In genomic region chr3:137852511-137852910, GRCh38 we compare ENCODE assay signal across 1 cellular context.
TF ChIP-seq lines count a peak whose summit lies in the region.

No MANE protein-coding gene starts in this region.

TF ChIP-seq in GM23338, 12 proteins besides CTCF, POLR2A, EP300 and RAD21 (continued from another document):
- TF ChIP-seq ZNF462 (CRISPR knock-in tag; IDR thresholded peaks at IDR 0.05) (no peak), CREB1 (CRISPR knock-in tag; IDR thresholded peaks at IDR 0.05; ENCODE audit: low read depth) (no peak), ZNF331 (CRISPR knock-in tag; IDR thresholded peaks at IDR 0.05; ENCODE audit: low read depth) (no peak), JUNB (IDR thresholded peaks at IDR 0.05; ENCODE audit: unreplicated experiment) (no peak), STAT1 (IDR thresholded peaks at IDR 0.05; ENCODE audit: unreplicated experiment) (no peak), POLR2AphosphoS5 (IDR thresholded peaks at IDR 0.05; ENCODE audit: low read depth) (no peak), ZNF114 (CRISPR knock-in tag; IDR thresholded peaks at IDR 0.05) (no peak), REST (IDR thresholded peaks at IDR 0.05; ENCODE audit: unreplicated experiment) (no peak), NANOG (IDR thresholded peaks at IDR 0.05; ENCODE audit: borderline replicate concordance) (no peak), EZH2phosphoT487 (IDR thresholded peaks at IDR 0.05; ENCODE audit: unreplicated experiment) (no peak), ETS1 (IDR thresholded peaks at IDR 0.05) (no peak)
TF ChIP-seq in GM23338: peak in this region for 0.
